Comparison of ENCODE assay signal across 7 cellular contexts in the genomic region with DNA sequence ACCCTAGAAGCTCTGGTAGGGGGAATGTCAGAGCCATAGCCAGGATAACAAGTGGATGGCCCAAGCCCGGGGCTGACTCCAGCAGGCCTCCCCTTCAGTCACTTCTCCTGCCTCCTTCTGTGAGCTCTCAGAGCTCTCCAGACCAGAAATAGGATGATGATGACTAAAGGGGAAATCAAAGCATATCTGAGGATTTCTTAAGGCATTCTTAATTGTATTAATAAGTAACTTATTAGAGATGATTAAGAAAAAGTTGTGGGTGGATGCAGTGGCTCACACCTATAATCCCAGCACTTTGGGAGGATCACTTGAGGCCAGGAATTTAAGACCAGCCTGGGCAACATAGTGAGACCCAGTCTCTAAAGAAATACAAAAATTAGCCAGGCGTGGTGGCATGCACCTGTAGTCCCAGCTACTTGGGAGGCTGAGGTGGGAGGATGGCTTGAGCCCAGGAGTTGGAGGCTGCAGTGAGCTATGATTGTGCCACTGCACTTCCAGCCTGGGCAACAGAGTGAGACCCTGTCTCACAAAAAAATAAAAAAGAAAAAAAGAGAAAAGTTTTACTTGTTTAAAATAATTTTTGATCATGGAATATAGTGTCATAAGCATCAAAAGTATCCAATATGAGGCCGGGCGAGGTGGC. TPM values are rescaled to one million over a fixed set of nuclear protein-coding genes. Genes with fewer than 3 reads are reported as not detected.
DNase-seq lines count a peak whose midpoint lies in the region; ATAC-seq, FAIRE-seq and TF ChIP-seq lines count a peak whose summit lies in the region.
"Not testable (repeated sequence)": the region's sequence is repeated elsewhere in the genome, so short reads cannot be mapped to it uniquely, and the experiment has no call there.

No MANE protein-coding gene starts in this region.

- not testable (repeated sequence) for ATAC-seq in activated T-cell treated with anti-CD3 and anti-CD28 coated beads, Interleukin-2, amount 50 U/mL, for 72 hours (replicated peaks in 1 of 2)

- not testable (repeated sequence) for H3K27me3 ChIP-seq in KMS-11 (ENCODE audit: insufficient read depth, low read depth); small intestine (ENCODE audit: control insufficient read depth in 2 of 2, insufficient read depth in 2 of 2, low read length in 2 of 2)

- in situ Hi-C loops in Caki2 (cut with HindIII; ENCODE audit: low pct_unique_long_range_greater_than_20kb, low sequenced_read_pairs) = not testable (repeated sequence)

- H3K27me3 Mint-ChIP-seq in activated T-cell treated with anti-CD3 and anti-CD28 coated beads, Interleukin-2, amount 50 U/mL, for 72 hours (ENCODE audit: low read depth) = not testable (repeated sequence)

- peaks cover 10% of the 10 kb centered on the region for H3K4me1 Mint-ChIP-seq in activated T-cell treated with anti-CD3 and anti-CD28 coated beads, Interleukin-2, amount 50 U/mL, for 72 hours (ENCODE audit: low read depth)

- H3K4me2 ChIP-seq in KMS-11 = peak overlapping the region; percentile 88; the same call in 1 of the 2 replicates

- not testable (repeated sequence) for H2AFZ ChIP-seq in KMS-11 (ENCODE audit: low read depth)

- WGBS in small intestine, 3 donors = 92 to 96% (median 94%) methylated on average over 4 of the region's 4 CpGs

- FAIRE-seq in RCC 7860 (lab: Jason Lieb, UNC); small intestine (lab: Jason Lieb, UNC): not testable (repeated sequence)

- H3K27ac Mint-ChIP-seq in activated T-cell treated with anti-CD3 and anti-CD28 coated beads, Interleukin-2, amount 50 U/mL, for 72 hours = peak overlapping the region; percentile 51

- peaks cover 63% of the 10 kb centered on the region for H3K4me1 ChIP-seq in KMS-11 (ENCODE audit: low read depth, poor library complexity, severe bottlenecking)
- not testable (repeated sequence) for H3K4me1 ChIP-seq in small intestine (ENCODE audit: control insufficient read depth in 2 of 2, insufficient read depth in 1 of 2, low read depth in 1 of 2, low read length in 1 of 2)

- TF ChIP-seq CTCF in KMS-11 (conservative IDR thresholded peaks at IDR 0.05; ENCODE audit: low read depth, low read length) = not testable (repeated sequence)

- H3K4me3 ChIP-seq in KMS-11 (IDR thresholded peaks at IDR 0.05; ENCODE audit: insufficient read depth, low read depth, low read length); small intestine (ENCODE audit: low read depth in 1 of 2, low read length in 2 of 2): not testable (repeated sequence)

- not testable (repeated sequence) for H3K9ac ChIP-seq in KMS-11

- not testable (repeated sequence) for H3K9me3 Mint-ChIP-seq in activated T-cell treated with anti-CD3 and anti-CD28 coated beads, Interleukin-2, amount 50 U/mL, for 72 hours

- H4K20me1 ChIP-seq in KMS-11 (ENCODE audit: insufficient read depth) = not testable (repeated sequence)

- DNase-seq in Caki2 (ENCODE audit: low read depth) = peak; percentile 30
- peak; percentile 46 for DNase-seq in RCC 7860 (ENCODE audit: low spot score)
- DNase-seq in activated T-cell treated with anti-CD3 and anti-CD28 coated beads, Interleukin-2, amount 50 U/mL, for 72 hours = not testable (repeated sequence)
- DNase-seq in glomerular visceral epithelial cell (ENCODE audit: extremely low spot score) = peak; percentile 30
- peak; percentile 88 for DNase-seq in kidney tubule cell (ENCODE audit: low spot score)
- DNase-seq in small intestine = peak; percentile 46

- H3K36me3 ChIP-seq in KMS-11 (ENCODE audit: insufficient read depth); small intestine (ENCODE audit: control insufficient read depth in 2 of 2, insufficient read depth in 2 of 2, low read length in 2 of 2): not testable (repeated sequence)

- H3K36me3 Mint-ChIP-seq in activated T-cell treated with anti-CD3 and anti-CD28 coated beads, Interleukin-2, amount 50 U/mL, for 72 hours (ENCODE audit: insufficient read depth in 2 of 2) = not testable (repeated sequence)

- not testable (repeated sequence) for H3K9me3 ChIP-seq in small intestine (ENCODE audit: control insufficient read depth, low read depth)

- peak overlapping the region; percentile 86; the same call in 1 of the 2 replicates for H3K27ac ChIP-seq in KMS-11
- peak overlapping the region in 1 of 2 donors; percentile 24 for H3K27ac ChIP-seq in small intestine (ENCODE audit: low read depth in 1 of 2, low read length in 1 of 2)

- not testable (repeated sequence) for H3K4me3 Mint-ChIP-seq in activated T-cell treated with anti-CD3 and anti-CD28 coated beads, Interleukin-2, amount 50 U/mL, for 72 hours

- H3K79me2 ChIP-seq in KMS-11 (ENCODE audit: insufficient read depth, low read depth) = not testable (repeated sequence)

RNA-seq across cellular contexts. Expression of a gene that starts 6.3 kb away (rescaled TPM):
- 70.5 and 85.1 TPM in 2 replicates for total RNA-seq in Caki2 (2014; rRNA removed; shearing (Covaris generic); ENCODE audit: low replicate concordance)
- total RNA-seq in activated T-cell treated with anti-CD3 and anti-CD28 coated beads, Interleukin-2, amount 50 U/mL, for 72 hours = 10 to 100 TPM; 66.6 to 66.9 TPM
- polyA plus RNA-seq in small intestine = 10 to 100 TPM; 57.0 to 79.8 (median 70.8) TPM

RNA-seq across cellular contexts. Expression of a gene that starts 6.6 kb away (rescaled TPM):
- total RNA-seq in Caki2 (2014; rRNA removed; shearing (Covaris generic); ENCODE audit: low replicate concordance) = 38.5 and 53.3 TPM in 2 replicates
- total RNA-seq in activated T-cell treated with anti-CD3 and anti-CD28 coated beads, Interleukin-2, amount 50 U/mL, for 72 hours = 10 to 100 TPM; 35.8 to 36.7 TPM
- 10 to 100 TPM; 40.3 to 61.7 (median 49.6) TPM for polyA plus RNA-seq in small intestine
